11 cellular contexts compared by ENCODE assay signal in the genomic region with DNA sequence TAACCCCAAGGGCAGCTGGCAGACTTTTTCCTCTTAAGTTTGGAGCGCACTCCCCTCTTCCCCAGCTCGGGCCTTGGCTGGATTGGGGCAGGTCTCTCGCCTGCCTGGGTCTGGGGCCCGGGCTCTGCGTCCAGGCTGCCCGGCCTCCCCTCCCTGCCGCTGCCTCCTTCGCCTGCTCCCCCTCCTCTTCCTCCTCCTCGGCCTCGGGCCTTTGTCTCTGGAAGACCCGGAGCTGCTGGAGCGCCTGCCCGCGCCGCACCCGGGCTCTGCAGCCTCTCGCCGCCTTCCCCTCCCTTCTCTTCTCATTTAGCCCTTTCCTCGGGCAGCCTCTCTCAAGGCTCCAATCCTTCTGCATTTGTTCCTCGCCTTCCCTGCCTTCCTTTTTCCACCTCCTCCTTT.
DNase-seq lines count a peak whose midpoint lies in the region; ATAC-seq and TF ChIP-seq lines count a peak whose summit lies in the region.
"Had no signal": no experiment of that assay in that cellular context is flagged by ENCODE, and none has a peak within 500 bp of the region (broad histone marks: within the 10 kb centered on the region; RNA-seq: fewer than 3 reads in every experiment).

No MANE protein-coding gene starts in this region.

- no peaks in the 10 kb centered on the region for H3K9me3 ChIP-seq in BLaER1 treated with 17β-estradiol and CSF1 and Interleukin-3, amounts not matched to agents 10 nM and 100 nM (replicated peaks in 1 of 11)
- H3K9me3 ChIP-seq in right atrium auricular region (no peaks in the 10 kb centered on the region), psoas muscle (no peaks in the 10 kb centered on the region)

- H3K9ac ChIP-seq in BLaER1 treated with 17β-estradiol and CSF1 and Interleukin-3, amounts not matched to agents 10 nM and 100 nM, result peak overlapping the region; percentile 50 to 77 (median 71); a peak in 21 of 22 replicates

- DNase-seq in UCSD-AML1 (lab: John Stamatoyannopoulos, UW; ENCODE audit: unreplicated experiment) (peak; percentile 69), right atrium auricular region (ENCODE audit: low spot score) (no peak), psoas muscle (peak; percentile 28 to 45), GDM1 (lab: John Stamatoyannopoulos, UW) (no peak), NCI-H187 treated with DMSO at 0.1 percent for 48 hours (lab: John Stamatoyannopoulos, UW) (no peak)
- DNase-seq: cerebellar nuclear complex, KG1, T-helper 1 cell had no signal

- H3K4me1 ChIP-seq in BLaER1 treated with 17β-estradiol and CSF1 and Interleukin-3, amounts not matched to agents 10 nM and 100 nM, result peaks cover 83 to 92% (median 90%) of the 10 kb centered on the region in 10 experiments
- H3K4me1 ChIP-seq in right atrium auricular region (peaks cover 0 to 21% of the 10 kb centered on the region in 2 donors), psoas muscle (no peaks in the 10 kb centered on the region)

- WGBS in psoas muscle, 3 donors, result 49 to 56% (median 55%) methylated on average over 20 of the region's 20 CpGs

- H3K4me3 ChIP-seq in BLaER1 treated with 17β-estradiol and CSF1 and Interleukin-3, amounts not matched to agents 10 nM and 100 nM, result peak overlapping the region in 9 of 10 experiments; percentile 20 to 57 (median 47); a peak in 11 of 20 replicates
- H3K4me3 ChIP-seq in right atrium auricular region, result peak overlapping the region in 1 of 2 donors; percentile 22
- H3K4me3 ChIP-seq in psoas muscle, result peak overlapping the region; percentile 22

- intact Hi-C loops in psoas muscle (cut with DNase I), result no loop called here

- no peaks in the 10 kb centered on the region for H3K36me3 ChIP-seq in BLaER1 treated with 17β-estradiol and CSF1 and Interleukin-3, amounts not matched to agents 10 nM and 100 nM
- H3K36me3 ChIP-seq in right atrium auricular region (no peaks in the 10 kb centered on the region), psoas muscle (ENCODE audit: insufficient read depth in 1 of 2, low read depth in 1 of 2) (no peaks in the 10 kb centered on the region)

- peak overlapping the region; percentile 39 to 75 (median 69) for H3K27ac ChIP-seq in BLaER1 treated with 17β-estradiol and CSF1 and Interleukin-3, amounts not matched to agents 10 nM and 100 nM
- H3K27ac ChIP-seq in right atrium auricular region, result peak overlapping the region; percentile 60 to 61
- peak overlapping the region; percentile 30 for H3K27ac ChIP-seq in psoas muscle

- peak overlapping the region; percentile 86 to 99 (median 93) for H3K4me2 ChIP-seq in BLaER1 treated with 17β-estradiol and CSF1 and Interleukin-3, amounts not matched to agents 10 nM and 100 nM

- no peaks in the 10 kb centered on the region for H4K20me1 ChIP-seq in BLaER1 treated with 17β-estradiol and CSF1 and Interleukin-3, amounts not matched to agents 10 nM and 100 nM

- no peak for ATAC-seq in psoas muscle
- ATAC-seq in GM18909 (IDR thresholded peaks at IDR 0.05; ENCODE audit: poor library complexity, unreplicated experiment), result no peak
- no peak for ATAC-seq in HG03175 (IDR thresholded peaks at IDR 0.05; ENCODE audit: unreplicated experiment)

- H3K27me3 ChIP-seq in BLaER1 treated with 17β-estradiol and CSF1 and Interleukin-3, amounts not matched to agents 10 nM and 100 nM, result peaks cover 0 to 22% (median 0%) of the 10 kb centered on the region in 11 experiments; a peak in 3 of 22 replicates
- H3K27me3 ChIP-seq in right atrium auricular region (no peaks in the 10 kb centered on the region), psoas muscle (ENCODE audit: insufficient read depth in 3 of 3, low read length in 2 of 3) (no peaks in the 10 kb centered on the region)

- TF ChIP-seq CTCF in right atrium auricular region (IDR thresholded peaks at IDR 0.05) (no peak), psoas muscle (IDR thresholded peaks at IDR 0.05) (no peak)

Comparison
In these comparisons a context has a peak if more than half of its experiments do, and no peak if none do; other contexts are left out.
1. DNase-seq: peak in UCSD-AML1 (single experiment) and psoas muscle (2 of 2); none in right atrium auricular region (single experiment), GDM1 (single experiment) and NCI-H187 treated with DMSO at 0.1 percent for 48 hours (single experiment).
2. Peak in every context shown above with its lines, with median percentiles within 50 percentile points of each other: H3K27ac ChIP-seq.